ENCODE assay signal across 17 cellular contexts in the genomic region with DNA sequence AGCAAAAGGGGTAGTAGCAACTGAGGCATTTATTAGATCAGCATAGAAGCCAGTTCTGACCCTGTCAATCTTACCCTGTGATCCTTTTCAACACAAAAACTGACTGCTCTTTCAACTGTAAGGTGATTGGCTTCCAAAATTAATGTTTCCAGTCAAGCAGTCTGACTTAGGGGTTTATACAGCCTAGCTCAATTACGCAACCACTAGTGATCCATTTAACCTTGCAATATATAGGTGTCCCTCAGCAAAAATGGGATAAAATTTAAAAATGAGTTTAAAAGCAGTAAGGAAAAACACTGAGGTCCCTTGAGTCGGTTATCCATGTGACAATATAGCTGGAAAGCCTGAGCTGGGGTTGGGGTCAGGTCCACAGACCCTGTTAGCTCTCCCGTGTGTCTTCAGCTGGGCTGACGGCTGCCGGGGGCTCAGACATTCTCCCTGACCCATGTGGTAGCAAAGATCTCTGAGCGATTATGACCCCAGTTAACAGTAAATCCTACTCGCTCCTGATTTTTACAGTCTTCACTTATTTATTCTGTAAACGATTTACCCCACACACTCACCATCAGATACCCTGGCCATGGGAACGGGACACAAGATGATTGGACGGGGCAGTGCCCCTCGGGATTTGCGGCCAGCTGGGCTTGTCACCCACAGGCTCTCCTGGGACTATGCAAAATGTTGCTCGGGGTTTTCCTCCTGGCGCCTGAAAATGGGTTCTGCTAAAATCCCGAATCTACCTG. TPM values are rescaled to one million over a fixed set of nuclear protein-coding genes. Genes with fewer than 3 reads are reported as not detected.
DNase-seq lines count a peak whose midpoint lies in the region; ATAC-seq and TF ChIP-seq lines count a peak whose summit lies in the region.
"Had no signal": no experiment of that assay in that cellular context is flagged by ENCODE, and none has a peak within 500 bp of the region (broad histone marks: within the 10 kb centered on the region; RNA-seq: fewer than 3 reads in every experiment).

No MANE protein-coding gene starts in this region.

- DNase-seq in HuH-7.5 (ENCODE audit: low spot score), result peak; percentile 23
- DNase-seq in progenitor cell of endocrine pancreas (ENCODE audit: low spot score, unreplicated experiment), result no peak
- DNase-seq in chondrocyte (ENCODE audit: low spot score), result no peak
- DNase-seq in GF-D8 (lab: John Stamatoyannopoulos, UW), result no peak
- DNase-seq in activated naive CD4-positive, alpha-beta T cell treated with anti-CD3 and anti-CD28 coated beads, Interleukin-2, amount 50 U/mL, for 72 hours (ENCODE audit: low spot score in 2 of 2), result no peak
- DNase-seq in MV-4-11 (lab: John Stamatoyannopoulos, UW), result no peak
- DNase-seq: activated CD4-positive, alpha-beta T cell treated with anti-CD3 and anti-CD28 coated beads for 36 hours; EL; foreskin fibroblast; HCEC 1CT; stimulated activated CD4-positive, alpha-beta T cell treated with anti-CD3 and anti-CD28 coated beads, Interleukin-2, amount 100 ng/mL, for 48 hours; T-cell had no signal

- peak; percentile 74 for ATAC-seq in GM18861 (IDR thresholded peaks at IDR 0.05; ENCODE audit: unreplicated experiment)
- ATAC-seq in GM21786 (IDR thresholded peaks at IDR 0.05; ENCODE audit: unreplicated experiment), result peak; percentile 87
- ATAC-seq in activated naive CD4-positive, alpha-beta T cell treated with anti-CD3 and anti-CD28 coated beads, Interleukin-2, amount 50 U/mL, for 72 hours, result no peak
- ATAC-seq: activated CD4-positive, alpha-beta T cell treated with anti-CD3 and anti-CD28 coated beads for 36 hours; T-cell had no signal

- no peak for TF ChIP-seq CTCF in progenitor cell of endocrine pancreas (IDR thresholded peaks at IDR 0.05; ENCODE audit: unreplicated experiment)
- no peak for TF ChIP-seq CTCF in chondrocyte (IDR thresholded peaks at IDR 0.05)

- H3K4me3 Mint-ChIP-seq in progenitor cell of endocrine pancreas (ENCODE audit: low read depth) (no peak overlapping the region), chondrocyte (ENCODE audit: unreplicated experiment) (no peak overlapping the region)
- H3K4me3 Mint-ChIP-seq: activated CD4-positive, alpha-beta T cell treated with anti-CD3 and anti-CD28 coated beads for 36 hours; activated T-helper 1 cell treated with anti-CD3 and anti-CD28 coated beads, Interleukin-12 subunit alpha, Interleukin-12 subunit beta, Interleukin-2, Interleukin-4 antibody, amounts not matched to agents 30 ng/mL and 10 ng/mL and 1 ng/mL, durations not matched to agents 14 hours and 24 hours and 36 hours; stimulated activated naive CD8-positive, alpha-beta T cell treated with anti-CD3 and anti-CD28 coated beads, Interleukin-15, Interleukin-2, amounts not matched to agents 100 ng/mL and 50 ng/mL, for 24 hours; T-cell had no signal

- H3K36me3 Mint-ChIP-seq in progenitor cell of endocrine pancreas (ENCODE audit: insufficient read depth), result no peaks in the 10 kb centered on the region
- H3K36me3 Mint-ChIP-seq in chondrocyte (ENCODE audit: low read depth), result no peaks in the 10 kb centered on the region
- no peaks in the 10 kb centered on the region for H3K36me3 Mint-ChIP-seq in activated naive CD4-positive, alpha-beta T cell treated with anti-CD3 and anti-CD28 coated beads, Interleukin-2, amount 50 U/mL, for 72 hours
- H3K36me3 Mint-ChIP-seq: T-cell had no signal

- H3K27ac Mint-ChIP-seq in progenitor cell of endocrine pancreas (peak overlapping the region; percentile 82), chondrocyte (ENCODE audit: unreplicated experiment) (no peak overlapping the region)
- no peak overlapping the region for H3K27ac Mint-ChIP-seq in activated naive CD4-positive, alpha-beta T cell treated with anti-CD3 and anti-CD28 coated beads, Interleukin-2, amount 50 U/mL, for 72 hours
- H3K27ac Mint-ChIP-seq: activated CD4-positive, alpha-beta T cell treated with anti-CD3 and anti-CD28 coated beads for 36 hours; activated T-helper 1 cell treated with anti-CD3 and anti-CD28 coated beads, Interleukin-12 subunit alpha, Interleukin-12 subunit beta, Interleukin-2, Interleukin-4 antibody, amounts not matched to agents 30 ng/mL and 10 ng/mL and 1 ng/mL, durations not matched to agents 14 hours and 24 hours and 36 hours; stimulated activated naive CD8-positive, alpha-beta T cell treated with anti-CD3 and anti-CD28 coated beads, Interleukin-15, Interleukin-2, amounts not matched to agents 100 ng/mL and 50 ng/mL, for 24 hours; T-cell had no signal

- H3K9me3 Mint-ChIP-seq in progenitor cell of endocrine pancreas (ENCODE audit: low read depth), result no peaks in the 10 kb centered on the region
- H3K9me3 Mint-ChIP-seq in chondrocyte (ENCODE audit: low read depth), result no peaks in the 10 kb centered on the region
- H3K9me3 Mint-ChIP-seq in activated naive CD4-positive, alpha-beta T cell treated with anti-CD3 and anti-CD28 coated beads, Interleukin-2, amount 50 U/mL, for 72 hours, result no peaks in the 10 kb centered on the region
- H3K9me3 Mint-ChIP-seq: activated T-helper 1 cell treated with anti-CD3 and anti-CD28 coated beads, Interleukin-12 subunit alpha, Interleukin-12 subunit beta, Interleukin-2, Interleukin-4 antibody, amounts not matched to agents 30 ng/mL and 10 ng/mL and 1 ng/mL, durations not matched to agents 14 hours and 24 hours and 36 hours; stimulated activated naive CD8-positive, alpha-beta T cell treated with anti-CD3 and anti-CD28 coated beads, Interleukin-15, Interleukin-2, amounts not matched to agents 100 ng/mL and 50 ng/mL, for 24 hours; T-cell had no signal

- H3K27me3 Mint-ChIP-seq in progenitor cell of endocrine pancreas (no peaks in the 10 kb centered on the region), chondrocyte (ENCODE audit: low read depth) (peaks cover 2% of the 10 kb centered on the region)
- H3K27me3 Mint-ChIP-seq: activated CD4-positive, alpha-beta T cell treated with anti-CD3 and anti-CD28 coated beads for 36 hours had no signal

- H3K4me1 Mint-ChIP-seq in progenitor cell of endocrine pancreas (ENCODE audit: low read depth), result peaks cover 18% of the 10 kb centered on the region
- H3K4me1 Mint-ChIP-seq in chondrocyte (ENCODE audit: low read depth), result peaks cover 4% of the 10 kb centered on the region
- H3K4me1 Mint-ChIP-seq: activated CD4-positive, alpha-beta T cell treated with anti-CD3 and anti-CD28 coated beads for 36 hours; T-cell had no signal

RNA-seq across cellular contexts. Expression of a gene that starts 16.6 kb away (rescaled TPM):
- total RNA-seq in progenitor cell of endocrine pancreas, result 4.0 and 6.6 TPM in 2 replicates
- total RNA-seq in chondrocyte, result 1.7 to 4.7 TPM (median 3.5 TPM) in 3 replicates
- under 1 TPM in 1 of 2 donors, not detected in 1; 0.70 TPM for total RNA-seq in activated naive CD4-positive, alpha-beta T cell treated with anti-CD3 and anti-CD28 coated beads, Interleukin-2, amount 50 U/mL, for 72 hours
- total RNA-seq: M059J had no signal

Comparison
In these comparisons a context has a peak if more than half of its experiments do, and no peak if none do; other contexts are left out.
1. ATAC-seq: peak in GM18861 (single experiment) and GM21786 (single experiment); none in activated naive CD4-positive, alpha-beta T cell treated with anti-CD3 and anti-CD28 coated beads, Interleukin-2, amount 50 U/mL, for 72 hours (0 of 2).